In genomic region chr15:100725121-100726069, GRCh38 we compare ENCODE assay signal across 1 cellular context.
TF ChIP-seq lines count a peak whose summit lies in the region.

No MANE protein-coding gene starts in this region.

TF ChIP-seq in IMR-90, 13 proteins besides CTCF, POLR2A, EP300 and RAD21:
- TF ChIP-seq RFX5 (IDR thresholded peaks at IDR 0.05; ENCODE audit: low read depth, low read length) (no peak), RCOR1 (IDR thresholded peaks at IDR 0.05; ENCODE audit: insufficient replicate concordance, low read length) (peak; percentile 56), FOS (IDR thresholded peaks at IDR 0.05; ENCODE audit: low read depth, low read length) (peak; percentile 66; the same call in 1 of the 2 replicates)
- TF ChIP-seq, protein P1, sequence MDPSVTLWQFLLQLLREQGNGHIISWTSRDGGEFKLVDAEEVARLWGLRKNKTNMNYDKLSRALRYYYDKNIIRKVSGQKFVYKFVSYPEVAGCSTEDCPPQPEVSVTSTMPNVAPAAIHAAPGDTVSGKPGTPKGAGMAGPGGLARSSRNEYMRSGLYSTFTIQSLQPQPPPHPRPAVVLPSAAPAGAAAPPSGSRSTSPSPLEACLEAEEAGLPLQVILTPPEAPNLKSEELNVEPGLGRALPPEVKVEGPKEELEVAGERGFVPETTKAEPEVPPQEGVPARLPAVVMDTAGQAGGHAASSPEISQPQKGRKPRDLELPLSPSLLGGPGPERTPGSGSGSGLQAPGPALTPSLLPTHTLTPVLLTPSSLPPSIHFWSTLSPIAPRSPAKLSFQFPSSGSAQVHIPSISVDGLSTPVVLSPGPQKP (IDR thresholded peaks at IDR 0.05; ENCODE audit: borderline replicate concordance, low read depth, low read length), result no peak
